ENCODE assay signal across 26 cellular contexts in genomic region chr11:134670961-134671370, GRCh38.
"Had no signal": no experiment of that assay in that cellular context is flagged by ENCODE, and none has a peak within 500 bp of the region (broad histone marks: within the 10 kb centered on the region; RNA-seq: fewer than 3 reads in every experiment).

No MANE protein-coding gene starts in this region.

- H3K4me1 ChIP-seq: lower lobe of right lung, neural progenitor cell, parathyroid adenoma, psoas muscle, suprapubic skin, transverse colon had no signal

- FAIRE-seq: endometrium, frontal cortex had no signal

- H3K36me3 ChIP-seq: lower lobe of right lung, neural progenitor cell, suprapubic skin, transverse colon had no signal

- H3K79me2 ChIP-seq: parathyroid adenoma had no signal

- H3K4me3 ChIP-seq: coronary artery, lower lobe of right lung, mucosa of descending colon, neural progenitor cell, psoas muscle, skin epidermis, suprapubic skin, transverse colon had no signal

- H3K27ac ChIP-seq: coronary artery, lower lobe of right lung, neural progenitor cell, parathyroid adenoma, psoas muscle, skin epidermis, suprapubic skin, transverse colon had no signal

- H3K27me3 ChIP-seq: neural progenitor cell had no signal

- ATAC-seq: left colon; left ventricle myocardium superior; lower lobe of right lung; mucosa of descending colon; natural killer cell treated with Interleukin-12 subunit alpha and Interleukin-12 subunit beta and Interleukin-15 and Interleukin-18, amount 100 ng/mL, for 72 hours; psoas muscle; right cardiac atrium; stimulated activated naive B cell treated with anti-CD40 and anti-IgM and Interleukin-4, amounts not matched to agents 10 μg/mL and 1 μg/mL and 100 μg/mL, for 72 hours had no signal

- H2AFZ ChIP-seq: neural progenitor cell, parathyroid adenoma had no signal

- H3K4me2 ChIP-seq: neural progenitor cell had no signal

- DNase-seq: dermis blood vessel endothelial cell; effector memory CD4-positive, alpha-beta T cell; erythroblast; hypothalamus; immature natural killer cell; islet precursor cell; kidney glomerular epithelial cell; left colon; left ventricle myocardium superior; lower lobe of right lung; mucosa of descending colon; naive B cell; psoas muscle; right cardiac atrium; stimulated activated CD4-positive, alpha-beta T cell treated with anti-CD3 and anti-CD28 coated beads, Interleukin-15, amount 100 ng/mL, for 24 hours; stimulated activated CD4-positive, alpha-beta T cell treated with anti-CD3 and anti-CD28 coated beads, Interleukin-2, amount 100 ng/mL, for 48 hours; stimulated activated naive B cell treated with anti-CD40 and anti-IgM and Interleukin-4, amounts not matched to agents 10 μg/mL and 1 μg/mL and 100 μg/mL, for 72 hours; transverse colon had no signal

- H3K9ac ChIP-seq: neural progenitor cell, parathyroid adenoma had no signal

- H3K9me3 ChIP-seq: lower lobe of right lung, mucosa of descending colon, transverse colon had no signal
